14 cellular contexts compared by ENCODE assay signal in the genomic region with DNA sequence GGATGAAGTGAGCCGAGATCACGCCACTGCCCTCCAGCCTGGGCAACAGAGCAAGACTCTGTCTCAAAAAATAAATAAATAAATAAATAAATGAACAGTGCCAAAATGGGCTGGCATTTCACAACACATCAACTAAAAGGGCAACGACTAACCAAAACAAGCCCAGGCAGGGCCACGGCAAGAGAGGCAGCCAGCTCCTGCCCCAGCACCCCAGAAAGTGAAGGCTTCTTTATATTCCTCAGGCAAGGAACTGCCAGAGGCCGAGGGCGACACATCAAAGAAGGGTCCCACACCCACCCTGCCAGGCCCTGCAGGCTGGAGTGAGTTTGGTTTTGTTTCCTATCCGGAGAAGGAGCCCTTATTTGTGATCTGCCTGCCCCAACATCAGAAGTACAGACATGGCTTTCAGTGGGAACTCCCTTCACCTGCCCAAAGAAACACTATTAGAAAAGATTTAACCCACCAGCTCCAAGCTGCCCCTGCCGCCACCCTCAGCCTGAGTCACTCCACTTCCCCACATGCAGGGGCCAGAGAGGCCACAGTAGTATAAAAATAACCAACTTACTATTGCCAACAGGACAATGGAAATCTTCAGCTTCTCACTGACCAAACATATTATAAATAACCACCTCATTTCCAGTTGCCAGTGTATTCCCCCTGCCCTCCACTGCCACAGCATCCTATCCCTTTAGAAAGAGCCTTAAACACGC. TPM values are rescaled to one million over a fixed set of nuclear protein-coding genes. Genes with fewer than 3 reads are reported as not detected.
DNase-seq lines count a peak whose midpoint lies in the region; ATAC-seq, FAIRE-seq and TF ChIP-seq lines count a peak whose summit lies in the region.
"Had no signal": no experiment of that assay in that cellular context is flagged by ENCODE, and none has a peak within 500 bp of the region (broad histone marks: within the 10 kb centered on the region; RNA-seq: fewer than 3 reads in every experiment).

No MANE protein-coding gene starts in this region.

- peak overlapping the region; percentile 21 for H3K27ac Mint-ChIP-seq in T-helper 2 cell treated with Interferon-gamma antibody and Interleukin-4, amounts not matched to agents 5 μg/mL and 100 μg/mL, for 36 hours
- H3K27ac Mint-ChIP-seq in stimulated activated effector memory CD8-positive, alpha-beta T cell treated with anti-CD3 and anti-CD28 coated beads, Interleukin-12 subunit alpha, Interleukin-12 subunit beta, amount 100 ng/mL, for 72 hours, result peak overlapping the region; percentile 78
- H3K27ac Mint-ChIP-seq: type B pancreatic cell had no signal

- H3K9me3 ChIP-seq in GM12878 (replicated peaks; ENCODE audit: control insufficient read depth, insufficient read depth, low read length), result no peaks in the 10 kb centered on the region

- H3K4me3 ChIP-seq in GM12878, result no peak overlapping the region

- 85% methylated on average over 9 of the region's 9 CpGs for WGBS in GM12878 (ENCODE audit: insufficient coverage, insufficient replicate concordance, low lambda C conversion rate, missing lambda C conversion rate)

- peaks cover 58% of the 10 kb centered on the region for H3K79me2 ChIP-seq in GM12878 (ENCODE audit: control insufficient read depth, insufficient read depth, low read length)

- no peak for TF ChIP-seq CTCF in GM12878 (IDR thresholded peaks at IDR 0.05 in 2 of 3, conservative IDR thresholded peaks at IDR 0.05 in 1 of 3; ENCODE audit: control insufficient read depth in 2 of 3, extremely low read depth in 1 of 3, insufficient read depth in 1 of 3, low read depth in 3 of 3, low read length in 3 of 3)

- H3K9ac ChIP-seq in GM12878 (ENCODE audit: control insufficient read depth, insufficient read depth, low read length), result no peak overlapping the region

- peak; percentile 45 for ATAC-seq in GM12878
- ATAC-seq in left ventricle myocardium superior, result peak; percentile 81
- ATAC-seq in stimulated activated effector memory CD8-positive, alpha-beta T cell treated with anti-CD3 and anti-CD28 coated beads, Interleukin-12 subunit alpha, Interleukin-12 subunit beta, amount 100 ng/mL, for 72 hours, result no peak
- ATAC-seq in GM21529 (IDR thresholded peaks at IDR 0.05; ENCODE audit: unreplicated experiment), result no peak

- CTCF ChIA-PET in GM12878 (lab: Yijun Ruan, JAX), result interaction anchor here (1.9 kb wide), 1 partner anchor 19 kb away, joined by 7 read pairs; no protein-coding TSS in a partner anchor

- intact Hi-C loops in GM12878 (cut with micrococcal nuclease; ENCODE audit: unreplicated experiment), result no loop called here
- intact Hi-C loops in left ventricle myocardium superior (cut with micrococcal nuclease), result no loop called here

- TF ChIP-seq RAD21 in GM12878 (IDR thresholded peaks at IDR 0.05; ENCODE audit: insufficient read depth, low read depth, low read length), result no peak

- H3K4me3 Mint-ChIP-seq in T-helper 2 cell treated with Interferon-gamma antibody and Interleukin-4, amounts not matched to agents 5 μg/mL and 100 μg/mL, for 36 hours, result no peak overlapping the region
- no peak overlapping the region for H3K4me3 Mint-ChIP-seq in stimulated activated effector memory CD8-positive, alpha-beta T cell treated with anti-CD3 and anti-CD28 coated beads, Interleukin-12 subunit alpha, Interleukin-12 subunit beta, amount 100 ng/mL, for 72 hours
- H3K4me3 Mint-ChIP-seq: type B pancreatic cell had no signal

- H3K36me3 Mint-ChIP-seq in T-helper 2 cell treated with Interferon-gamma antibody and Interleukin-4, amounts not matched to agents 5 μg/mL and 100 μg/mL, for 36 hours (ENCODE audit: low read depth), result peaks cover 11% of the 10 kb centered on the region
- H3K36me3 Mint-ChIP-seq in stimulated activated effector memory CD8-positive, alpha-beta T cell treated with anti-CD3 and anti-CD28 coated beads, Interleukin-12 subunit alpha, Interleukin-12 subunit beta, amount 100 ng/mL, for 72 hours, result peaks cover 38% of the 10 kb centered on the region
- H3K36me3 Mint-ChIP-seq: type B pancreatic cell had no signal

- peaks cover 6% of the 10 kb centered on the region for H3K4me1 ChIP-seq in GM12878 (ENCODE audit: control insufficient read depth, insufficient read depth, low read length)

- no TSS peak for BruUV-seq in GM12878 (replicated peaks; lab: Mats Ljungman, UMichigan)

- RAD21 ChIA-PET in GM12878 (lab: Charles Lee; ENCODE audit: unreplicated experiment), result no interaction called here

- no peak overlapping the region for H2AFZ ChIP-seq in GM12878 (ENCODE audit: control insufficient read depth, low read depth, low read length)

- H3K9me3 Mint-ChIP-seq in T-helper 2 cell treated with Interferon-gamma antibody and Interleukin-4, amounts not matched to agents 5 μg/mL and 100 μg/mL, for 36 hours, result no peaks in the 10 kb centered on the region
- H3K9me3 Mint-ChIP-seq in stimulated activated effector memory CD8-positive, alpha-beta T cell treated with anti-CD3 and anti-CD28 coated beads, Interleukin-12 subunit alpha, Interleukin-12 subunit beta, amount 100 ng/mL, for 72 hours, result no peaks in the 10 kb centered on the region
- H3K9me3 Mint-ChIP-seq: type B pancreatic cell had no signal

- H3K4me1 Mint-ChIP-seq in T-helper 2 cell treated with Interferon-gamma antibody and Interleukin-4, amounts not matched to agents 5 μg/mL and 100 μg/mL, for 36 hours (ENCODE audit: low read depth), result peaks cover 4% of the 10 kb centered on the region
- H3K4me1 Mint-ChIP-seq in stimulated activated effector memory CD8-positive, alpha-beta T cell treated with anti-CD3 and anti-CD28 coated beads, Interleukin-12 subunit alpha, Interleukin-12 subunit beta, amount 100 ng/mL, for 72 hours, result peaks cover 36% of the 10 kb centered on the region

- TF ChIP-seq POLR2A in GM12878 (IDR thresholded peaks at IDR 0.05; ENCODE audit: low read depth, low read length), result no peak

- no peak for TF ChIP-seq EP300 in GM12878 (IDR thresholded peaks at IDR 0.05; ENCODE audit: borderline replicate concordance in 1 of 2, control insufficient read depth in 1 of 2, low read depth in 2 of 2, low read length in 2 of 2)

- POLR2A ChIA-PET in GM12878 (lab: Charles Lee), result interaction anchor here (1.3 kb wide), 1 partner anchor 13 kb away, joined by 4 read pairs; no protein-coding TSS in a partner anchor

- H3K27me3 ChIP-seq in GM12878 (replicated peaks in 1 of 2; ENCODE audit: control insufficient read depth in 2 of 2, insufficient read depth in 2 of 2, low read length in 1 of 2), result no peaks in the 10 kb centered on the region

- in situ Hi-C loops in GM12878 (cut with MboI), result no loop called here

- no peaks in the 10 kb centered on the region for H3K27me3 Mint-ChIP-seq in T-helper 2 cell treated with Interferon-gamma antibody and Interleukin-4, amounts not matched to agents 5 μg/mL and 100 μg/mL, for 36 hours (ENCODE audit: low read depth)
- H3K27me3 Mint-ChIP-seq: type B pancreatic cell had no signal

- DNase-seq in T-helper 2 cell treated with Interferon-gamma antibody and Interleukin-4, amounts not matched to agents 5 μg/mL and 100 μg/mL, for 36 hours (ENCODE audit: low spot score), result no peak
- no peak for DNase-seq in T-helper 2 cell
- no peak for DNase-seq in GM12878 (ENCODE audit: low read depth, low spot score)
- no peak for DNase-seq in left ventricle myocardium superior
- DNase-seq in stimulated activated effector memory CD8-positive, alpha-beta T cell treated with anti-CD3 and anti-CD28 coated beads, Interleukin-12 subunit alpha, Interleukin-12 subunit beta, amount 100 ng/mL, for 72 hours (ENCODE audit: low spot score in 2 of 2), result no peak
- no peak for DNase-seq in GM19240 (ENCODE audit: insufficient read length, low spot score)
- DNase-seq in NCI-H2081 (lab: John Stamatoyannopoulos, UW), result no peak
- DNase-seq: activated gamma-delta T cell treated with Interleukin-2 at 50 U/mL for 16 hours, Kasumi-1, NCI-H526 treated with DMSO at 0.1 percent for 48 hours had no signal

- SMC1A ChIA-PET in GM12878 (lab: Charles Lee; ENCODE audit: uncharacterized antibody, unreplicated experiment), result no interaction called here

- no peaks in the 10 kb centered on the region for H4K20me1 ChIP-seq in GM12878 (ENCODE audit: control insufficient read depth, insufficient read depth)

- FAIRE-seq in GM12878 (lab: Jason Lieb, UNC), result no peak
- FAIRE-seq: A204.1, TTC549 had no signal

- H3K4me2 ChIP-seq in GM12878 (ENCODE audit: control insufficient read depth, insufficient read depth), result no peak overlapping the region

- peaks cover 0 to 3% of the 10 kb centered on the region in 2 experiments; a peak in 1 of 4 replicates for H3K36me3 ChIP-seq in GM12878 (ENCODE audit: control insufficient read depth in 2 of 2, insufficient read depth in 2 of 2, low read length in 1 of 2)

- H3K27ac ChIP-seq in GM12878 (ENCODE audit: control insufficient read depth, insufficient read depth), result no peak overlapping the region

RNA-seq across cellular contexts. Expression of gene FBXO31, which starts 8.0 kb away (rescaled TPM):
- 24.8 and 40.0 TPM in 2 replicates for total RNA-seq in GM12878 (2013; cell fraction: nucleolus; rRNA removed)
- total RNA-seq in GM12878 (2014; rRNA removed), result 13.9 and 14.6 TPM in 2 replicates
- total RNA-seq in GM12878 (2014; rRNA removed; fragmentation: Illumina TruSeq; extraction: Trizol), result 7.4 and 8.4 TPM in 2 replicates
- 29.2 and 33.1 TPM in 2 replicates for total RNA-seq in GM12878 (2021)
- 8.6 TPM for polyA plus RNA-seq in GM12878 (2011; ENCODE audit: low read depth)
- 9.3 and 14.8 TPM in 2 replicates for polyA plus RNA-seq in GM12878 (2011; rRNA removed)
- polyA plus RNA-seq in GM12878 (2011; cell fraction: cytosol; rRNA removed), result 11.5 and 13.6 TPM in 2 replicates
- polyA plus RNA-seq in GM12878 (2011; cell fraction: nucleus; rRNA removed), result 42.5 and 42.8 TPM in 2 replicates
- 18.2 and 20.2 TPM in 2 replicates for polyA plus RNA-seq in GM12878 (2012)
- polyA plus RNA-seq in GM12878 (2014; fragmentation: Illumina TruSeq; extraction: Trizol), result 3.6 and 8.6 TPM in 2 replicates
- polyA plus RNA-seq in GM12878 (2014; fragmentation: Nextera tagmentation; extraction: Ambion mirVana), result under 1 TPM; 0.19 to 0.97 TPM
- 15.8 and 22.6 TPM in 2 replicates for polyA plus RNA-seq in GM12878 (2014; rRNA removed)
- 10 to 100 TPM in 1 of 2 experiments, 1 to 10 TPM in 1; 10.0 to 10.7 TPM for polyA plus RNA-seq in GM12878 (2016; fragmentation: Nextera tagmentation; extraction: Ambion mirVana)
- 15.2 and 22.1 TPM in 2 replicates for polyA minus RNA-seq in GM12878 (2011; rRNA and poly(A)+ RNA removed)
- 4.8 and 7.2 TPM in 2 replicates for polyA minus RNA-seq in GM12878 (2011; cell fraction: cytosol; rRNA and poly(A)+ RNA removed)
- polyA minus RNA-seq in GM12878 (2011; cell fraction: nucleus; rRNA and poly(A)+ RNA removed), result 15.7 and 23.9 TPM in 2 replicates
- 71.7 TPM for total RNA-seq in left ventricle myocardium superior

RNA-seq across cellular contexts. Expression of gene MAP1LC3B, which starts 16.6 kb away (rescaled TPM):
- 16.7 and 17.8 TPM in 2 replicates for total RNA-seq in GM12878 (2013; cell fraction: nucleolus; rRNA removed)
- 7.4 and 8.1 TPM in 2 replicates for total RNA-seq in GM12878 (2014; rRNA removed)
- total RNA-seq in GM12878 (2014; rRNA removed; fragmentation: Illumina TruSeq; extraction: Trizol), result 6.1 and 7.2 TPM in 2 replicates
- 21.4 and 21.5 TPM in 2 replicates for total RNA-seq in GM12878 (2021)
- 24.7 TPM for polyA plus RNA-seq in GM12878 (2011; ENCODE audit: low read depth)
- 15.5 and 16.9 TPM in 2 replicates for polyA plus RNA-seq in GM12878 (2011; rRNA removed)
- polyA plus RNA-seq in GM12878 (2011; cell fraction: cytosol; rRNA removed), result 8.0 and 13.2 TPM in 2 replicates
- 7.3 and 8.1 TPM in 2 replicates for polyA plus RNA-seq in GM12878 (2011; cell fraction: nucleus; rRNA removed)
- polyA plus RNA-seq in GM12878 (2012), result 31.9 and 34.0 TPM in 2 replicates
- 22.0 and 27.1 TPM in 2 replicates for polyA plus RNA-seq in GM12878 (2014; fragmentation: Illumina TruSeq; extraction: Trizol)
- polyA plus RNA-seq in GM12878 (2014; fragmentation: Nextera tagmentation; extraction: Ambion mirVana), result 10 to 100 TPM in 1 of 2 experiments, 1 to 10 TPM in 1; 9.1 to 11.9 TPM
- polyA plus RNA-seq in GM12878 (2014; rRNA removed), result 9.4 and 10.3 TPM in 2 replicates
- 10 to 100 TPM; 42.7 to 42.8 TPM for polyA plus RNA-seq in GM12878 (2016; fragmentation: Nextera tagmentation; extraction: Ambion mirVana)
- 7.8 and 9.0 TPM in 2 replicates for polyA minus RNA-seq in GM12878 (2011; rRNA and poly(A)+ RNA removed)
- 4.1 and 8.4 TPM in 2 replicates for polyA minus RNA-seq in GM12878 (2011; cell fraction: cytosol; rRNA and poly(A)+ RNA removed)
- polyA minus RNA-seq in GM12878 (2011; cell fraction: nucleus; rRNA and poly(A)+ RNA removed), result 4.4 and 5.6 TPM in 2 replicates
- 134 TPM for total RNA-seq in left ventricle myocardium superior

RNA-seq across cellular contexts. Expression of gene C16orf95, which starts 58.4 kb away (rescaled TPM):
- 8.1 and 8.3 TPM in 2 replicates for total RNA-seq in GM12878 (2013; cell fraction: nucleolus; rRNA removed)
- total RNA-seq in GM12878 (2014; rRNA removed), result 4.7 and 7.2 TPM in 2 replicates
- total RNA-seq in GM12878 (2014; rRNA removed; fragmentation: Illumina TruSeq; extraction: Trizol), result 3.4 TPM in 2 replicates
- total RNA-seq in GM12878 (2021), result 10.5 and 11.7 TPM in 2 replicates
- polyA plus RNA-seq in GM12878 (2011; ENCODE audit: low read depth), result 3.7 TPM
- polyA plus RNA-seq in GM12878 (2011; rRNA removed), result 1.8 and 4.8 TPM in 2 replicates
- 6.5 and 8.2 TPM in 2 replicates for polyA plus RNA-seq in GM12878 (2011; cell fraction: cytosol; rRNA removed)
- 6.8 and 10.2 TPM in 2 replicates for polyA plus RNA-seq in GM12878 (2011; cell fraction: nucleus; rRNA removed)
- polyA plus RNA-seq in GM12878 (2012), result 7.1 and 7.5 TPM in 2 replicates
- polyA plus RNA-seq in GM12878 (2014; fragmentation: Illumina TruSeq; extraction: Trizol), result 1.0 and 1.5 TPM in 2 replicates
- 1 to 10 TPM in 1 of 2 experiments, under 1 TPM in 1; 0.90 to 4.8 TPM for polyA plus RNA-seq in GM12878 (2014; fragmentation: Nextera tagmentation; extraction: Ambion mirVana)
- 6.2 and 8.1 TPM in 2 replicates for polyA plus RNA-seq in GM12878 (2014; rRNA removed)
- polyA plus RNA-seq in GM12878 (2016; fragmentation: Nextera tagmentation; extraction: Ambion mirVana), result 10 to 100 TPM; 19.5 to 22.7 TPM
- polyA minus RNA-seq in GM12878 (2011; rRNA and poly(A)+ RNA removed), result 2.7 and 3.4 TPM in 2 replicates
- polyA minus RNA-seq in GM12878 (2011; cell fraction: cytosol; rRNA and poly(A)+ RNA removed), result not detected in 2 replicates
- 4.1 and 4.9 TPM in 2 replicates for polyA minus RNA-seq in GM12878 (2011; cell fraction: nucleus; rRNA and poly(A)+ RNA removed)
- 2.6 TPM for total RNA-seq in left ventricle myocardium superior

Comparison
In these comparisons a context has a peak if more than half of its experiments do, and no peak if none do; other contexts are left out.
1. ATAC-seq: peak in GM12878 (single experiment) and left ventricle myocardium superior (single experiment); none in stimulated activated effector memory CD8-positive, alpha-beta T cell treated with anti-CD3 and anti-CD28 coated beads, Interleukin-12 subunit alpha, Interleukin-12 subunit beta, amount 100 ng/mL, for 72 hours (single experiment) and GM21529 (single experiment).